ENCODE assay signal across 16 cellular contexts in genomic region chr2:223921204-223921603, GRCh38. TPM values are rescaled to one million over a fixed set of nuclear protein-coding genes. Genes with fewer than 3 reads are reported as not detected.
DNase-seq lines count a peak whose midpoint lies in the region; ATAC-seq and TF ChIP-seq lines count a peak whose summit lies in the region.
"Had no signal": no experiment of that assay in that cellular context is flagged by ENCODE, and none has a peak within 500 bp of the region (broad histone marks: within the 10 kb centered on the region; RNA-seq: fewer than 3 reads in every experiment).

No MANE protein-coding gene starts in this region.

- TF ChIP-seq CTCF in nephron progenitor cell (IDR thresholded peaks at IDR 0.05), result no peak

- H3K4me3 Mint-ChIP-seq in activated naive CD8-positive, alpha-beta T cell, result no peak overlapping the region
- no peak overlapping the region for H3K4me3 Mint-ChIP-seq in activated naive CD8-positive, alpha-beta T cell treated with anti-CD3 and anti-CD28 coated beads for 36 hours
- H3K4me3 Mint-ChIP-seq in nephron progenitor cell, result no peak overlapping the region
- H3K4me3 Mint-ChIP-seq in activated T-cell treated with anti-CD3 and anti-CD28 coated beads, Interleukin-2, amount 50 U/mL, for 72 hours, result no peak overlapping the region
- H3K4me3 Mint-ChIP-seq: GM23338, IgD-negative memory B cell had no signal

- peaks cover 15% of the 10 kb centered on the region for H3K36me3 Mint-ChIP-seq in activated naive CD8-positive, alpha-beta T cell
- H3K36me3 Mint-ChIP-seq in activated naive CD8-positive, alpha-beta T cell treated with anti-CD3 and anti-CD28 coated beads for 36 hours, result peaks cover 12% of the 10 kb centered on the region
- peaks cover 73% of the 10 kb centered on the region for H3K36me3 Mint-ChIP-seq in nephron progenitor cell (ENCODE audit: low read depth)
- H3K36me3 Mint-ChIP-seq in activated T-cell treated with anti-CD3 and anti-CD28 coated beads, Interleukin-2, amount 50 U/mL, for 72 hours (ENCODE audit: insufficient read depth in 2 of 2), result peaks cover 3 to 7% of the 10 kb centered on the region in 2 donors

- H3K27me3 Mint-ChIP-seq in activated naive CD8-positive, alpha-beta T cell, result no peaks in the 10 kb centered on the region
- H3K27me3 Mint-ChIP-seq in activated naive CD8-positive, alpha-beta T cell treated with anti-CD3 and anti-CD28 coated beads for 36 hours, result no peaks in the 10 kb centered on the region
- H3K27me3 Mint-ChIP-seq in nephron progenitor cell (ENCODE audit: low read depth, poor library complexity), result no peaks in the 10 kb centered on the region
- no peaks in the 10 kb centered on the region for H3K27me3 Mint-ChIP-seq in activated T-cell treated with anti-CD3 and anti-CD28 coated beads, Interleukin-2, amount 50 U/mL, for 72 hours (ENCODE audit: low read depth)
- H3K27me3 Mint-ChIP-seq: IgD-negative memory B cell had no signal

- H3K9me3 Mint-ChIP-seq in activated naive CD8-positive, alpha-beta T cell (ENCODE audit: low read depth), result no peaks in the 10 kb centered on the region
- no peaks in the 10 kb centered on the region for H3K9me3 Mint-ChIP-seq in activated naive CD8-positive, alpha-beta T cell treated with anti-CD3 and anti-CD28 coated beads for 36 hours
- H3K9me3 Mint-ChIP-seq in nephron progenitor cell, result peaks cover 22% of the 10 kb centered on the region
- no peaks in the 10 kb centered on the region for H3K9me3 Mint-ChIP-seq in activated T-cell treated with anti-CD3 and anti-CD28 coated beads, Interleukin-2, amount 50 U/mL, for 72 hours
- H3K9me3 Mint-ChIP-seq: CD8-positive, alpha-beta memory T cell; GM23338; IgD-negative memory B cell had no signal

- no peak for DNase-seq in activated naive CD8-positive, alpha-beta T cell treated with anti-CD3 and anti-CD28 coated beads for 36 hours
- peak; percentile 51 for DNase-seq in dermis blood vessel endothelial cell
- no peak for DNase-seq in nephron progenitor cell
- no peak for DNase-seq in NCI-H1048 (lab: John Stamatoyannopoulos, UW)
- no peak for DNase-seq in activated T-cell treated with anti-CD3 and anti-CD28 coated beads, Interleukin-2, amount 50 U/mL, for 72 hours
- DNase-seq: 8988T; AML-193; Caco-2; CD8-positive, alpha-beta memory T cell; DMS53; GF-D8; H7 had no signal

- peak overlapping the region; percentile 38 for H3K27ac Mint-ChIP-seq in activated naive CD8-positive, alpha-beta T cell
- no peak overlapping the region for H3K27ac Mint-ChIP-seq in activated naive CD8-positive, alpha-beta T cell treated with anti-CD3 and anti-CD28 coated beads for 36 hours
- H3K27ac Mint-ChIP-seq in nephron progenitor cell, result peak overlapping the region; percentile 12
- H3K27ac Mint-ChIP-seq in activated T-cell treated with anti-CD3 and anti-CD28 coated beads, Interleukin-2, amount 50 U/mL, for 72 hours, result no peak overlapping the region
- H3K27ac Mint-ChIP-seq: CD8-positive, alpha-beta memory T cell; GM23338 had no signal

- no peak for ATAC-seq in HG02884 (IDR thresholded peaks at IDR 0.05; ENCODE audit: unreplicated experiment)
- no peak for ATAC-seq in activated T-cell treated with anti-CD3 and anti-CD28 coated beads, Interleukin-2, amount 50 U/mL, for 72 hours (replicated peaks in 1 of 2)
- ATAC-seq: GM23338 had no signal

- peaks cover 11% of the 10 kb centered on the region for H3K4me1 Mint-ChIP-seq in activated naive CD8-positive, alpha-beta T cell (ENCODE audit: low read depth)
- H3K4me1 Mint-ChIP-seq in activated naive CD8-positive, alpha-beta T cell treated with anti-CD3 and anti-CD28 coated beads for 36 hours, result peaks cover 18% of the 10 kb centered on the region
- H3K4me1 Mint-ChIP-seq in nephron progenitor cell, result no peaks in the 10 kb centered on the region
- peaks cover 29% of the 10 kb centered on the region for H3K4me1 Mint-ChIP-seq in activated T-cell treated with anti-CD3 and anti-CD28 coated beads, Interleukin-2, amount 50 U/mL, for 72 hours (ENCODE audit: low read depth)

RNA-seq across cellular contexts. Expression of gene WDFY1, which starts 23.9 kb away (rescaled TPM):
- 10 to 100 TPM; 24.4 to 26.7 TPM for total RNA-seq in activated naive CD8-positive, alpha-beta T cell treated with anti-CD3 and anti-CD28 coated beads for 36 hours
- 111 and 126 TPM in 2 replicates for total RNA-seq in dermis blood vessel endothelial cell
- total RNA-seq in activated T-cell treated with anti-CD3 and anti-CD28 coated beads, Interleukin-2, amount 50 U/mL, for 72 hours, result 10 to 100 TPM; 57.4 to 61.7 TPM

RNA-seq across cellular contexts. Expression of gene MRPL44, which starts 36.1 kb away (rescaled TPM):
- 10 to 100 TPM; 51.0 to 53.0 TPM for total RNA-seq in activated naive CD8-positive, alpha-beta T cell treated with anti-CD3 and anti-CD28 coated beads for 36 hours
- total RNA-seq in dermis blood vessel endothelial cell, result 38.6 and 42.0 TPM in 2 replicates
- total RNA-seq in activated T-cell treated with anti-CD3 and anti-CD28 coated beads, Interleukin-2, amount 50 U/mL, for 72 hours, result 10 to 100 TPM; 34.0 to 36.8 TPM

Comparison
In these comparisons a context has a peak if more than half of its experiments do, and no peak if none do; other contexts are left out.
1. H3K27ac Mint-ChIP-seq: peak in activated naive CD8-positive, alpha-beta T cell (single experiment) and nephron progenitor cell (single experiment); none in activated naive CD8-positive, alpha-beta T cell treated with anti-CD3 and anti-CD28 coated beads for 36 hours (single experiment) and activated T-cell treated with anti-CD3 and anti-CD28 coated beads, Interleukin-2, amount 50 U/mL, for 72 hours (single experiment).